ENCODE assay signal across 8 cellular contexts in genomic region chr11:10441652-10442503, GRCh38. TPM values are rescaled to one million over a fixed set of nuclear protein-coding genes. Genes with fewer than 3 reads are reported as not detected.
DNase-seq lines count a peak whose midpoint lies in the region; ATAC-seq and TF ChIP-seq lines count a peak whose summit lies in the region.

No MANE protein-coding gene starts in this region.

- H3K36me3 ChIP-seq in KMS-11 (ENCODE audit: insufficient read depth), result no peaks in the 10 kb centered on the region

- TF ChIP-seq CTCF in KMS-11 (conservative IDR thresholded peaks at IDR 0.05; ENCODE audit: low read depth, low read length), result no peak
- no peak for TF ChIP-seq CTCF in coronary artery (IDR thresholded peaks at IDR 0.05)

- H3K9ac ChIP-seq in KMS-11, result no peak overlapping the region

- no peaks in the 10 kb centered on the region for H3K36me3 Mint-ChIP-seq in immature natural killer cell

- ATAC-seq in GM18861 (IDR thresholded peaks at IDR 0.05; ENCODE audit: unreplicated experiment), result peak; percentile 95
- peak; percentile 94 for ATAC-seq in GM21786 (IDR thresholded peaks at IDR 0.05; ENCODE audit: unreplicated experiment)
- ATAC-seq in left cardiac atrium, result no peak

- H3K9me3 Mint-ChIP-seq in immature natural killer cell, result no peaks in the 10 kb centered on the region

- H3K27ac ChIP-seq in KMS-11 (peak overlapping the region; percentile 21; the same call in 1 of the 2 replicates), coronary artery (no peak overlapping the region)

- H3K27me3 ChIP-seq in KMS-11 (ENCODE audit: insufficient read depth, low read depth), result peaks cover 2% of the 10 kb centered on the region

- intact Hi-C loops in left cardiac atrium (cut with DNase I), result no loop called here

- H3K4me1 Mint-ChIP-seq in immature natural killer cell, result peaks cover 26 to 29% of the 10 kb centered on the region in 2 donors

- H3K27ac Mint-ChIP-seq in immature natural killer cell, result peak overlapping the region in 5 of 6 donors; percentile 46 to 77 (median 56)

- H4K20me1 ChIP-seq in KMS-11 (ENCODE audit: insufficient read depth), result no peaks in the 10 kb centered on the region

- H3K4me2 ChIP-seq in KMS-11, result peak overlapping the region; percentile 49

- no peak overlapping the region for H3K4me3 ChIP-seq in KMS-11 (IDR thresholded peaks at IDR 0.05; ENCODE audit: insufficient read depth, low read depth, low read length)
- no peak overlapping the region for H3K4me3 ChIP-seq in coronary artery

- H3K27me3 Mint-ChIP-seq in immature natural killer cell (ENCODE audit: low read depth in 3 of 3), result peaks cover 16 to 28% (median 19%) of the 10 kb centered on the region in 3 donors

- peak overlapping the region; percentile 47 to 74 (median 59) for H3K4me3 Mint-ChIP-seq in immature natural killer cell

- DNase-seq in immature natural killer cell (peak; percentile 70 to 73 (median 71)), coronary artery (ENCODE audit: low spot score) (no peak), activated gamma-delta T cell treated with Interleukin-2 at 50 U/mL for 16 hours (no peak), NCI-H1694 (lab: John Stamatoyannopoulos, UW) (no peak), left cardiac atrium (no peak)

- peaks cover 15% of the 10 kb centered on the region for H3K4me1 ChIP-seq in KMS-11 (ENCODE audit: low read depth, poor library complexity, severe bottlenecking)

- no peak overlapping the region for H2AFZ ChIP-seq in KMS-11 (ENCODE audit: low read depth)

- no peaks in the 10 kb centered on the region for H3K79me2 ChIP-seq in KMS-11 (ENCODE audit: insufficient read depth, low read depth)

RNA-seq across cellular contexts. Expression of gene AMPD3, which starts 13.2 kb away (rescaled TPM):
- polyA plus RNA-seq in immature natural killer cell, result 1 to 10 TPM; 2.5 to 4.9 (median 4.0) TPM
- total RNA-seq in left cardiac atrium, result 1 to 10 TPM; 4.4 to 4.7 TPM

Comparison
In these comparisons a context has a peak if more than half of its experiments do, and no peak if none do; other contexts are left out.
1. ATAC-seq: peak in GM18861 (single experiment) and GM21786 (single experiment); none in left cardiac atrium (0 of 2).
2. DNase-seq: peak in immature natural killer cell (3 of 3); none in coronary artery (single experiment), activated gamma-delta T cell treated with Interleukin-2 at 50 U/mL for 16 hours (single experiment), NCI-H1694 (single experiment) and left cardiac atrium (single experiment).